11 cellular contexts compared by ENCODE assay signal in genomic region chr9:110088099-110088498, GRCh38.
A peak's percentile ranks its signal among the peaks of the same experiment; 100 is the strongest.
DNase-seq lines count a peak whose midpoint lies in the region; ATAC-seq and TF ChIP-seq lines count a peak whose summit lies in the region.
"Had no signal": no experiment of that assay in that cellular context is flagged by ENCODE, and none has a peak within 500 bp of the region (broad histone marks: within the 10 kb centered on the region; RNA-seq: fewer than 3 reads in every experiment).

No MANE protein-coding gene starts in this region.

- H3K4me3 Mint-ChIP-seq in naive B cell = peak overlapping the region in 4 of 8 donors; percentile 16 to 47 (median 35)
- H3K4me3 Mint-ChIP-seq in naive thymus-derived CD4-positive, alpha-beta T cell = peak overlapping the region in 1 of 10 donors; percentile 13

- H3K27ac ChIP-seq in RWPE2 (ENCODE audit: poor library complexity, severe bottlenecking) = no peak overlapping the region
- no peak overlapping the region for H3K27ac ChIP-seq in naive thymus-derived CD4-positive, alpha-beta T cell (ENCODE audit: low read depth, low read length)
- H3K27ac ChIP-seq: psoas muscle, tibial nerve had no signal

- H3K4me1 ChIP-seq in RWPE2 (ENCODE audit: insufficient read depth, poor library complexity, severe bottlenecking) = peaks cover 23% of the 10 kb centered on the region
- no peaks in the 10 kb centered on the region for H3K4me1 ChIP-seq in naive thymus-derived CD4-positive, alpha-beta T cell (ENCODE audit: control insufficient read depth in 2 of 2, insufficient read depth in 2 of 2, low read length in 2 of 2)
- H3K4me1 ChIP-seq: tibial nerve had no signal

- peaks cover 22 to 31% of the 10 kb centered on the region in 2 donors for H3K36me3 Mint-ChIP-seq in naive B cell
- H3K36me3 Mint-ChIP-seq in naive thymus-derived CD4-positive, alpha-beta T cell = peaks cover 0 to 24% (median 0%) of the 10 kb centered on the region in 5 donors

- POLR2A ChIA-PET in naive thymus-derived CD4-positive, alpha-beta T cell (lab: Charles Lee) = interaction anchor here (0.6 kb wide), 1 partner anchor 179 kb away, joined by 3 read pairs; no protein-coding TSS in a partner anchor

- H3K27ac Mint-ChIP-seq in naive B cell = peak overlapping the region in 5 of 6 donors; percentile 4 to 66 (median 41)
- H3K27ac Mint-ChIP-seq in naive thymus-derived CD4-positive, alpha-beta T cell = peak overlapping the region in 1 of 9 donors; percentile 27

- H3K9me3 ChIP-seq in RWPE2 (ENCODE audit: severe bottlenecking) = no peaks in the 10 kb centered on the region
- H3K9me3 ChIP-seq in naive thymus-derived CD4-positive, alpha-beta T cell (ENCODE audit: control insufficient read depth in 2 of 3, low read length in 3 of 3) = no peaks in the 10 kb centered on the region
- H3K9me3 ChIP-seq: psoas muscle, tibial nerve had no signal

- no peaks in the 10 kb centered on the region for H3K9me3 Mint-ChIP-seq in naive B cell
- H3K9me3 Mint-ChIP-seq in naive thymus-derived CD4-positive, alpha-beta T cell = peaks cover 0 to 4% (median 0%) of the 10 kb centered on the region in 11 donors

- TF ChIP-seq CTCF in RWPE2 (IDR thresholded peaks at IDR 0.05; ENCODE audit: poor library complexity, severe bottlenecking) (no peak), omental fat pad (IDR thresholded peaks at IDR 0.05) (no peak)

- no peaks in the 10 kb centered on the region for H3K27me3 Mint-ChIP-seq in naive B cell
- no peaks in the 10 kb centered on the region for H3K27me3 Mint-ChIP-seq in naive thymus-derived CD4-positive, alpha-beta T cell

- CTCF ChIA-PET in naive thymus-derived CD4-positive, alpha-beta T cell (lab: Charles Lee) = no interaction called here

- no peaks in the 10 kb centered on the region for H3K27me3 ChIP-seq in RWPE2 (ENCODE audit: insufficient read depth, poor library complexity, severe bottlenecking)
- no peaks in the 10 kb centered on the region for H3K27me3 ChIP-seq in naive thymus-derived CD4-positive, alpha-beta T cell (ENCODE audit: control insufficient read depth in 2 of 2, insufficient read depth in 2 of 2, low read length in 2 of 2)
- H3K27me3 ChIP-seq: tibial nerve had no signal

- H3K4me3 ChIP-seq in RWPE2 (ENCODE audit: severe bottlenecking) = no peak overlapping the region
- no peak overlapping the region for H3K4me3 ChIP-seq in naive thymus-derived CD4-positive, alpha-beta T cell (ENCODE audit: low read length)
- H3K4me3 ChIP-seq: psoas muscle, tibial nerve had no signal

- peaks cover 18% of the 10 kb centered on the region for H3K36me3 ChIP-seq in RWPE2 (ENCODE audit: low read depth)
- no peaks in the 10 kb centered on the region for H3K36me3 ChIP-seq in naive thymus-derived CD4-positive, alpha-beta T cell (ENCODE audit: control insufficient read depth in 2 of 3, insufficient read depth in 3 of 3, low read length in 3 of 3)
- H3K36me3 ChIP-seq: tibial nerve had no signal

- H3K4me1 Mint-ChIP-seq in naive B cell = peaks cover 63 to 94% (median 78%) of the 10 kb centered on the region in 3 donors
- peaks cover 0 to 50% (median 10%) of the 10 kb centered on the region in 7 donors for H3K4me1 Mint-ChIP-seq in naive thymus-derived CD4-positive, alpha-beta T cell

- peak; percentile 25 for DNase-seq in NCI-H748 (lab: John Stamatoyannopoulos, UW; ENCODE audit: unreplicated experiment)
- DNase-seq in NCI-H748 treated with DMSO at 0.1 percent for 48 hours (lab: John Stamatoyannopoulos, UW) = no peak
- no peak for DNase-seq in RWPE2 (ENCODE audit: low spot score)
- no peak for DNase-seq in naive B cell
- no peak for DNase-seq in naive thymus-derived CD4-positive, alpha-beta T cell
- no peak for DNase-seq in omental fat pad (ENCODE audit: low spot score)
- DNase-seq in activated effector memory CD4-positive, alpha-beta T cell treated with anti-CD3 and anti-CD28 coated beads, Interleukin-2, amount 50 U/mL, for 16 hours = no peak
- DNase-seq: psoas muscle, SHP77 treated with DMSO at 0.1 percent for 48 hours had no signal

- intact Hi-C loops in naive thymus-derived CD4-positive, alpha-beta T cell (cut with micrococcal nuclease) = no loop called here

- ATAC-seq in HG02759 (IDR thresholded peaks at IDR 0.05; ENCODE audit: unreplicated experiment) (peak; percentile 50), RWPE2 (ENCODE audit: low read depth) (peak; percentile 33; the same call in 1 of the 3 replicates), naive B cell (ENCODE audit: low read depth in 2 of 2) (peak; percentile 25 to 54), omental fat pad (ENCODE audit: low FRiP score) (no peak)
- no peak for ATAC-seq in naive thymus-derived CD4-positive, alpha-beta T cell
- ATAC-seq: psoas muscle had no signal

Comparison
In these comparisons a context has a peak if more than half of its experiments do, and no peak if none do; other contexts are left out.
1. ATAC-seq: peak in HG02759 (single experiment), RWPE2 (single experiment) and naive B cell (2 of 2); none in naive thymus-derived CD4-positive, alpha-beta T cell (single experiment) and omental fat pad (single experiment).